25 cellular contexts compared by ENCODE assay signal in the genomic region with DNA sequence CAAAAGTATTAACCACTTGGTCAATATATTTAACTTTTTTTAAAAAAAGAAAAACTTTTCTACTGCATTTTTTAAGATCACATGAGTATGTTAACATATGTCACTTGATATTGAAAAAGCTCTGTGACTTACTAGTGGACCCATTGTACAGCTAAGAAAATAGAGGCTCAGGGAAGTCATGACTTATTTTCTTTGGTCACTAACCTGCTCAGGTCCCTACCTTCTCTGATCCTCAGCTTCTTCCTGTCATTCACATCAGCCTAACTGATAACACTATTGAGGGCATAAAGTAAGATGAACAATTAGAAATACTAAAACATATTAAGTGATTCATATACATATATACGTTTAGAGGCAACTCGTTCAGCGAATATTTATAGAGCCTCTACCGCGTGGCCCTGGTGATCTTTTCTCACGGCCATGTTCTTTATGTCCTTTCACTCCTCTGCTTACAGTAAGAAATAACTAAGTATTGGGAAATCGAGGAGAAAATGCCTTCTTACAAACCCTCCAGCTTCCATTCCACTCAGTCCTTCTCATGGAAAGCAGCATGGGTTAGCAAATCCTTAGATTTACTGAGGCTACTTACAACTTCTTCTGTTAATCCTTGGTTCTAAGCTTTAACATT. TPM values are rescaled to one million over a fixed set of nuclear protein-coding genes. Genes with fewer than 3 reads are reported as not detected.
DNase-seq lines count a peak whose midpoint lies in the region; ATAC-seq, FAIRE-seq and TF ChIP-seq lines count a peak whose summit lies in the region.
"Had no signal": no experiment of that assay in that cellular context is flagged by ENCODE, and none has a peak within 500 bp of the region (broad histone marks: within the 10 kb centered on the region; RNA-seq: fewer than 3 reads in every experiment).

No MANE protein-coding gene starts in this region.

- H3K9ac ChIP-seq in trophoblast cell (ENCODE audit: low read length) = no peak overlapping the region
- H3K9ac ChIP-seq: BLaER1 had no signal

- no peak overlapping the region for H2BK120ac ChIP-seq in trophoblast cell (ENCODE audit: insufficient read depth, low read length, poor library complexity)

- H3K23ac ChIP-seq in trophoblast cell (ENCODE audit: low read length) = no peak overlapping the region

- H3K9me3 Mint-ChIP-seq in WTC11 = peaks cover 8% of the 10 kb centered on the region
- H3K9me3 Mint-ChIP-seq: activated naive CD4-positive, alpha-beta T cell treated with anti-CD3 and anti-CD28 coated beads for 36 hours; central memory CD8-positive, alpha-beta T cell; T-helper 2 cell treated with Interferon-gamma antibody and Interleukin-4, amounts not matched to agents 5 μg/mL and 100 μg/mL, for 36 hours had no signal

- no peak overlapping the region for H3K4me2 ChIP-seq in trophoblast cell (ENCODE audit: low read length)
- H3K4me2 ChIP-seq: BLaER1 had no signal

- peak overlapping the region; percentile 75 for H3K27ac ChIP-seq in trophoblast cell (ENCODE audit: low read depth, low read length)
- H3K27ac ChIP-seq in small intestine (ENCODE audit: low read depth in 1 of 2, low read length in 1 of 2) = no peak overlapping the region
- H3K27ac ChIP-seq: BLaER1, epithelial cell of prostate, gastroesophageal sphincter had no signal

- no peak for TF ChIP-seq CTCF in AG10803 (conservative IDR thresholded peaks at IDR 0.05; ENCODE audit: low read length)
- TF ChIP-seq CTCF in WTC11 (IDR thresholded peaks at IDR 0.05) = no peak

- H3K4me1 ChIP-seq in trophoblast cell (ENCODE audit: control insufficient read depth in 1 of 2, insufficient read depth in 2 of 2, low read length in 2 of 2) = peaks cover 5% of the 10 kb centered on the region in 2 experiments
- no peaks in the 10 kb centered on the region for H3K4me1 ChIP-seq in small intestine (ENCODE audit: control insufficient read depth in 2 of 2, insufficient read depth in 1 of 2, low read depth in 1 of 2, low read length in 1 of 2)
- H3K4me1 ChIP-seq: BLaER1, Caco-2, HAP-1 had no signal

- H4K91ac ChIP-seq in trophoblast cell (ENCODE audit: low read depth, low read length) = no peak overlapping the region

- H2AK5ac ChIP-seq in trophoblast cell (ENCODE audit: low read length) = no peak overlapping the region

- no peak overlapping the region for H3K4ac ChIP-seq in trophoblast cell (ENCODE audit: low read depth, low read length)

- WGBS in trophoblast cell (ENCODE audit: extremely low coverage, insufficient coverage, insufficient read length) = no CpG with 5 or more reads among the region's 7 CpGs
- 81 to 89% (median 81%) methylated on average over 7 of the region's 7 CpGs for WGBS in small intestine, 3 donors

- H3K36me3 ChIP-seq in trophoblast cell (ENCODE audit: control insufficient read depth in 1 of 2, insufficient read depth in 2 of 2, low read length in 2 of 2) (peaks cover 0 to 2% of the 10 kb centered on the region in 2 experiments), small intestine (ENCODE audit: control insufficient read depth in 2 of 2, insufficient read depth in 2 of 2, low read length in 2 of 2) (no peaks in the 10 kb centered on the region)
- H3K36me3 ChIP-seq: HAP-1 had no signal

- H3K9me3 ChIP-seq in trophoblast cell (ENCODE audit: insufficient read depth, low read depth, low read length) = no peaks in the 10 kb centered on the region
- no peaks in the 10 kb centered on the region for H3K9me3 ChIP-seq in small intestine (ENCODE audit: control insufficient read depth, low read depth)
- H3K9me3 ChIP-seq: Caco-2, gastroesophageal sphincter, HAP-1, mucosa of descending colon had no signal

- no peaks in the 10 kb centered on the region for H3K27me3 Mint-ChIP-seq in WTC11 (ENCODE audit: low read depth)
- H3K27me3 Mint-ChIP-seq: activated B cell treated with CpG ODN at 0.5 μM for 24 hours; central memory CD8-positive, alpha-beta T cell had no signal

- no peak overlapping the region for H3K14ac ChIP-seq in trophoblast cell (ENCODE audit: low read length)

- H4K12ac ChIP-seq in trophoblast cell (ENCODE audit: low read depth, low read length) = no peak overlapping the region

- no peak overlapping the region for H3K4me3 Mint-ChIP-seq in WTC11
- H3K4me3 Mint-ChIP-seq: activated B cell treated with CpG ODN at 0.5 μM for 24 hours; activated naive CD4-positive, alpha-beta T cell treated with anti-CD3 and anti-CD28 coated beads for 36 hours; central memory CD8-positive, alpha-beta T cell; nephron; T-helper 2 cell treated with Interferon-gamma antibody and Interleukin-4, amounts not matched to agents 5 μg/mL and 100 μg/mL, for 36 hours had no signal

- no peaks in the 10 kb centered on the region for H3K79me2 ChIP-seq in trophoblast cell (ENCODE audit: control insufficient read depth, insufficient read depth, low read length, poor library complexity)

- no peak overlapping the region for H2AFZ ChIP-seq in trophoblast cell (ENCODE audit: insufficient read depth, low read length, poor library complexity)

- H3K36me3 Mint-ChIP-seq in WTC11 = peaks cover 9% of the 10 kb centered on the region

- H3K4me1 Mint-ChIP-seq in WTC11 = peaks cover 33% of the 10 kb centered on the region
- H3K4me1 Mint-ChIP-seq: activated B cell treated with CpG ODN at 0.5 μM for 24 hours had no signal

- FAIRE-seq in small intestine (lab: Jason Lieb, UNC) = no peak
- FAIRE-seq: GM12878, keratinocyte had no signal

- H2BK12ac ChIP-seq in trophoblast cell (ENCODE audit: low read length) = no peak overlapping the region

- DNase-seq in AG10803 (ENCODE audit: low read depth) (peak; percentile 47), WTC11 (ENCODE audit: low spot score) (no peak), fibroblast of gingiva (ENCODE audit: low read depth) (peak; percentile 52), trophoblast cell (peak in 1 of 2 donors; percentile 76), NCI-H128 (lab: John Stamatoyannopoulos, UW; ENCODE audit: unreplicated experiment) (no peak), small intestine (no peak)
- DNase-seq in stimulated activated CD4-positive, alpha-beta T cell treated with anti-CD3 and anti-CD28 coated beads, Interleukin-2, amount 100 ng/mL, for 24 hours = no peak
- DNase-seq: activated B cell treated with CpG ODN at 0.5 μM for 24 hours; activated naive CD4-positive, alpha-beta T cell treated with anti-CD3 and anti-CD28 coated beads for 36 hours; Caco-2; DND-41; mucosa of descending colon; NCI-H1092 treated with DMSO at 0.1 percent for 48 hours; NCI-H2029 treated with DMSO at 0.1 percent for 48 hours; NCI-H82 had no signal

- CTCF ChIA-PET in WTC11 (lab: Charles Lee) = interaction anchor here (0.6 to 2.9 kb wide), 4 partner anchors 11 to 121 kb away, joined by 3 to 11 read pairs (median 6); no protein-coding TSS in a partner anchor

- H3K4me3 ChIP-seq in AG10803 (ENCODE audit: low read length) (no peak overlapping the region), trophoblast cell (ENCODE audit: low read depth, low read length) (no peak overlapping the region), small intestine (ENCODE audit: low read depth in 1 of 2, low read length in 2 of 2) (no peak overlapping the region)
- H3K4me3 ChIP-seq: BLaER1, gastroesophageal sphincter, GM12878, HAP-1, mucosa of descending colon had no signal

- H3K79me1 ChIP-seq in trophoblast cell (ENCODE audit: low read length) = peaks cover 2% of the 10 kb centered on the region

- ATAC-seq in WTC11 (no peak; the same call in 1 of the 2 replicates), GM21367 (IDR thresholded peaks at IDR 0.05; ENCODE audit: unreplicated experiment) (no peak)
- ATAC-seq: gastroesophageal sphincter, GM12878, mucosa of descending colon had no signal

- no peak overlapping the region for H3K18ac ChIP-seq in trophoblast cell (ENCODE audit: low read length)

- POLR2A ChIA-PET in WTC11 (lab: Charles Lee) = no interaction called here

- peak overlapping the region; percentile 60; the same call in 1 of the 2 replicates for H3K27ac Mint-ChIP-seq in WTC11
- H3K27ac Mint-ChIP-seq: activated B cell treated with CpG ODN at 0.5 μM for 24 hours; activated naive CD4-positive, alpha-beta T cell treated with anti-CD3 and anti-CD28 coated beads for 36 hours; T-helper 2 cell treated with Interferon-gamma antibody and Interleukin-4, amounts not matched to agents 5 μg/mL and 100 μg/mL, for 36 hours had no signal

- H3K27me3 ChIP-seq in trophoblast cell (ENCODE audit: insufficient read depth, low read length) = no peaks in the 10 kb centered on the region
- H3K27me3 ChIP-seq in small intestine (ENCODE audit: control insufficient read depth in 2 of 2, insufficient read depth in 2 of 2, low read length in 2 of 2) = no peaks in the 10 kb centered on the region
- H3K27me3 ChIP-seq: BLaER1, gastroesophageal sphincter had no signal

- H2BK5ac ChIP-seq in trophoblast cell (ENCODE audit: low read depth, low read length, poor library complexity) = no peak overlapping the region

- no peak overlapping the region for H4K8ac ChIP-seq in trophoblast cell (ENCODE audit: low read depth, low read length)

TF ChIP-seq in WTC11, 78 proteins besides CTCF, POLR2A, EP300 and RAD21:
- TF ChIP-seq NR3C1 (CRISPR knock-in tag; conservative IDR thresholded peaks at IDR 0.05; ENCODE audit: low read depth) = no peak
- TF ChIP-seq CBFB (CRISPR knock-in tag; IDR thresholded peaks at IDR 0.05; ENCODE audit: low read depth) = no peak
- no peak for TF ChIP-seq NR1H2 (CRISPR knock-in tag; IDR thresholded peaks at IDR 0.05)
- no peak for TF ChIP-seq ZNF263 (CRISPR knock-in tag; IDR thresholded peaks at IDR 0.05; ENCODE audit: low read depth)
- TF ChIP-seq ZNF671 (CRISPR knock-in tag; IDR thresholded peaks at IDR 0.05) = no peak
- no peak for TF ChIP-seq RELA (CRISPR knock-in tag; IDR thresholded peaks at IDR 0.05; ENCODE audit: borderline replicate concordance)
- TF ChIP-seq, protein P1, sequence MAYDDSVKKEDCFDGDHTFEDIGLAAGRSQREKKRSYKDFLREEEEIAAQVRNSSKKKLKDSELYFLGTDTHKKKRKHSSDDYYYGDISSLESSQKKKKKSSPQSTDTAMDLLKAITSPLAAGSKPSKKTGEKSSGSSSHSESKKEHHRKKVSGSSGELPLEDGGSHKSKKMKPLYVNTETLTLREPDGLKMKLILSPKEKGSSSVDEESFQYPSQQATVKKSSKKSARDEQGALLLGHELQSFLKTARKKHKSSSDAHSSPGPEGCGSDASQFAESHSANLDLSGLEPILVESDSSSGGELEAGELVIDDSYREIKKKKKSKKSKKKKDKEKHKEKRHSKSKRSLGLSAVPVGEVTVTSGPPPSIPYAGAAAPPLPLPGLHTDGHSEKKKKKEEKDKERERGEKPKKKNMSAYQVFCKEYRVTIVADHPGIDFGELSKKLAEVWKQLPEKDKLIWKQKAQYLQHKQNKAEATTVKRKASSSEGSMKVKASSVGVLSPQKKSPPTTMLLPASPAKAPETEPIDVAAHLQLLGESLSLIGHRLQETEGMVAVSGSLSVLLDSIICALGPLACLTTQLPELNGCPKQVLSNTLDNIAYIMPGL (CRISPR knock-in tag; IDR thresholded peaks at IDR 0.05) = no peak

RNA-seq across cellular contexts. Expression of gene AGPAT4, which starts 19.6 kb away (rescaled TPM):
- 19.7 to 27.4 TPM (median 25.3 TPM) in 3 replicates for total RNA-seq in WTC11 (2021)
- polyA plus RNA-seq in trophoblast cell (2013) = 10.5 and 11.6 TPM in 2 replicates
- polyA plus RNA-seq in small intestine = 1 to 10 TPM in 1 of 3 donors, not detected in 2; 1.6 TPM

Comparison
In these comparisons a context has a peak if more than half of its experiments do, and no peak if none do; other contexts are left out.
1. DNase-seq: peak in AG10803 (single experiment) and fibroblast of gingiva (single experiment); none in WTC11 (single experiment), NCI-H128 (single experiment), small intestine (single experiment) and stimulated activated CD4-positive, alpha-beta T cell treated with anti-CD3 and anti-CD28 coated beads, Interleukin-2, amount 100 ng/mL, for 24 hours (0 of 2).